8 cellular contexts compared by ENCODE assay signal in the genomic region with DNA sequence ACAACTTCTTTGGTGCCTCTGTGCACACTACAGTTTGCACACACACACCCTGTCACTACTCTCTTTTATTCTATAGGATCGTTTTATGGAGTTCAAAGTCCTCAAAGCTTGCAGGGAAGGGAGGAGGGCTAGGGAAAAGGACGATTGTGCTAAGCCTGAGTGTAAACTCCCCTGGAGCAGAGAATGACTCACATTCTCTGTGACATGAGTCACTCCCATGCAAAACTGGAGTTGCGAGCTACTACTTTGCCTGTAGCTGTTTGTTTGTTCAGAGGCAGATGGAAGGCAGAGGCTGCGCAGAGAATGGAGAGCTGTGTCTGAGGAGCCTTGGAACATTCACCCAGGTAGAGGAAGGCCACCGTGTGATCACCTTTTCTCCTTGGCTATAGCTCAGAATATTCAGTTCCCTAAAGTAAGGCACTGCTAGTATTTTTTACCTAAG.
DNase-seq lines count a peak whose midpoint lies in the region; ATAC-seq and TF ChIP-seq lines count a peak whose summit lies in the region.

No MANE protein-coding gene starts in this region.

- no peaks in the 10 kb centered on the region for H3K36me3 ChIP-seq in PC-3 (ENCODE audit: low read depth, low read length)
- no peaks in the 10 kb centered on the region for H3K36me3 ChIP-seq in mucosa of stomach (ENCODE audit: control insufficient read depth, insufficient read depth, low read length)

- H3K4me3 Mint-ChIP-seq in endothelial cell (ENCODE audit: unreplicated experiment) = no peak overlapping the region

- no peak overlapping the region for H3K27ac Mint-ChIP-seq in endothelial cell (ENCODE audit: unreplicated experiment)

- no peaks in the 10 kb centered on the region for H3K36me3 Mint-ChIP-seq in endothelial cell (ENCODE audit: low read depth, unreplicated experiment)

- H3K9me3 ChIP-seq in PC-3 (ENCODE audit: low read length) (no peaks in the 10 kb centered on the region), mucosa of stomach (ENCODE audit: control insufficient read depth, low read length) (no peaks in the 10 kb centered on the region)

- H3K4me3 ChIP-seq in PC-3 (ENCODE audit: low read length) (peak overlapping the region; percentile 29), mucosa of stomach (ENCODE audit: low read length) (peak overlapping the region; percentile 29)

- POLR2A ChIA-PET in PC-3 (lab: Charles Lee; ENCODE audit: unreplicated experiment) = interaction anchor here (0.7 to 0.9 kb wide), 2 partner anchors 81 to 173 kb away, joined by 4 to 6 read pairs; partner anchors contain the start of gene MBNL2

- no peak overlapping the region for H2AFZ ChIP-seq in PC-3 (ENCODE audit: low read length)

- H3K27me3 ChIP-seq in PC-3 (ENCODE audit: low read length) = no peaks in the 10 kb centered on the region
- no peaks in the 10 kb centered on the region for H3K27me3 ChIP-seq in mucosa of stomach (ENCODE audit: control insufficient read depth, insufficient read depth, low read length)

- no TSS peak for BruUV-seq in PC-3 (replicated peaks; lab: Mats Ljungman, UMichigan)

- H3K4me2 ChIP-seq in PC-3 (ENCODE audit: low read length) = peak overlapping the region; percentile 75

- H3K4me1 ChIP-seq in PC-3 (ENCODE audit: insufficient read depth, low read length) (peaks cover 25% of the 10 kb centered on the region), mucosa of stomach (ENCODE audit: control insufficient read depth, insufficient read depth, low read length) (peaks cover 25% of the 10 kb centered on the region)

- no peaks in the 10 kb centered on the region for H3K9me3 Mint-ChIP-seq in endothelial cell (ENCODE audit: unreplicated experiment)

- TF ChIP-seq CTCF in PC-3 (conservative IDR thresholded peaks at IDR 0.05; ENCODE audit: low read depth, low read length) = no peak
- no peak for TF ChIP-seq CTCF in endothelial cell (IDR thresholded peaks at IDR 0.05; ENCODE audit: unreplicated experiment)

- peaks cover 19% of the 10 kb centered on the region for H3K4me1 Mint-ChIP-seq in endothelial cell (ENCODE audit: unreplicated experiment)

- ATAC-seq in GM21360 (IDR thresholded peaks at IDR 0.05; ENCODE audit: unreplicated experiment) (peak; percentile 92), HG03460 (IDR thresholded peaks at IDR 0.05; ENCODE audit: unreplicated experiment) (peak; percentile 92), PC-3 (peak; percentile 99)

- no peaks in the 10 kb centered on the region for H3K79me2 ChIP-seq in PC-3 (ENCODE audit: low read length)

- intact Hi-C loops in PC-3 (cut with micrococcal nuclease) = no loop called here

- H3F3A ChIP-seq in PC-3 (ENCODE audit: low read length, unreplicated experiment) = no peaks in the 10 kb centered on the region

- H3K9ac ChIP-seq in PC-3 (ENCODE audit: low read length) (peak overlapping the region; percentile 11; the same call in 1 of the 2 replicates), mucosa of stomach (ENCODE audit: low read length) (peak overlapping the region; percentile 52)

- no peaks in the 10 kb centered on the region for H3K9me2 ChIP-seq in PC-3 (replicated peaks; ENCODE audit: low read length)

- CTCF ChIA-PET in PC-3 (lab: Charles Lee) = interaction anchor here (0.6 to 1.4 kb wide), 6 partner anchors 16 to 203 kb away, joined by 3 to 10 read pairs (median 3); no protein-coding TSS in a partner anchor

- H4K20me1 ChIP-seq in PC-3 (ENCODE audit: low read length) = no peaks in the 10 kb centered on the region

- DNase-seq in EL = peak; percentile 88
- peak; percentile 92 for DNase-seq in PC-3
- peak; percentile 18 for DNase-seq in endothelial cell (ENCODE audit: low spot score)
- DNase-seq in effector CD8-positive, alpha-beta T cell (lab: John Stamatoyannopoulos, UW) = no peak
- no peak for DNase-seq in NCI-H1105 treated with DMSO at 0.1 percent for 48 hours (lab: John Stamatoyannopoulos, UW)

- H3K27ac ChIP-seq in PC-3 (ENCODE audit: low read length) = peak overlapping the region; percentile 73

- peaks cover 9% of the 10 kb centered on the region for H3K27me3 Mint-ChIP-seq in endothelial cell (ENCODE audit: unreplicated experiment)

Comparison
In these comparisons a context has a peak if more than half of its experiments do, and no peak if none do; other contexts are left out.
1. DNase-seq: peak in EL (single experiment), PC-3 (single experiment) and endothelial cell (single experiment); none in effector CD8-positive, alpha-beta T cell (single experiment) and NCI-H1105 treated with DMSO at 0.1 percent for 48 hours (single experiment).
2. Peak in every context shown above with its lines, with median percentiles within 50 percentile points of each other: ATAC-seq.